1 cellular context compared by ENCODE assay signal in the genomic region with DNA sequence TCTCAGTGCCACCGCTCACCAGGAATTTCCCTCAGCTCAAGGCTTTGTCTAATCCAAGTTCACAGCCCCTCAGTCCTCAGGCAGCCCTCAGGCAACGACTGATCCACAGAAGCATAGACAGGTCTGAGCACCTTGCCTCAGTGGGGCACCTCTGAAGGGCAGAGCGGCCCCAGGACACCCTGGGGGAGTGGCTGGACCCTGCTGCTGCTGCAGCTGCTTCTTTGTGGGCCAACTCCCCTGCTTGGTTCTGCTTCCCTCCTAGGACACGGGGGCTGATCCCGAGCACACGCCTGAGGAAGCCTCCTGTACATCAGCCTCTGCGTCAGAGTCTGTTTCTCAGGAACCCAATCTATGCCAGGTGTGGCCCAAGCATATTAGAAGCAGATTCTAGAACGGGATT.
TF ChIP-seq lines count a peak whose summit lies in the region.

No MANE protein-coding gene starts in this region.

TF ChIP-seq in GM23338, 12 proteins besides CTCF, POLR2A, EP300 and RAD21:
- TF ChIP-seq JUNB (IDR thresholded peaks at IDR 0.05; ENCODE audit: unreplicated experiment) (no peak), POLR2AphosphoS5 (IDR thresholded peaks at IDR 0.05; ENCODE audit: low read depth) (no peak), STAT1 (IDR thresholded peaks at IDR 0.05; ENCODE audit: unreplicated experiment) (no peak), ZNF331 (CRISPR knock-in tag; IDR thresholded peaks at IDR 0.05; ENCODE audit: low read depth) (no peak), ZNF462 (CRISPR knock-in tag; IDR thresholded peaks at IDR 0.05) (no peak), NANOG (IDR thresholded peaks at IDR 0.05; ENCODE audit: borderline replicate concordance) (no peak), ETS1 (IDR thresholded peaks at IDR 0.05) (no peak), EZH2phosphoT487 (IDR thresholded peaks at IDR 0.05; ENCODE audit: unreplicated experiment) (no peak), CREB1 (CRISPR knock-in tag; IDR thresholded peaks at IDR 0.05; ENCODE audit: low read depth) (no peak), ZNF114 (CRISPR knock-in tag; IDR thresholded peaks at IDR 0.05) (no peak), EZH2 (IDR thresholded peaks at IDR 0.05; ENCODE audit: low read depth, unreplicated experiment) (no peak)
- TF ChIP-seq, protein P1, sequence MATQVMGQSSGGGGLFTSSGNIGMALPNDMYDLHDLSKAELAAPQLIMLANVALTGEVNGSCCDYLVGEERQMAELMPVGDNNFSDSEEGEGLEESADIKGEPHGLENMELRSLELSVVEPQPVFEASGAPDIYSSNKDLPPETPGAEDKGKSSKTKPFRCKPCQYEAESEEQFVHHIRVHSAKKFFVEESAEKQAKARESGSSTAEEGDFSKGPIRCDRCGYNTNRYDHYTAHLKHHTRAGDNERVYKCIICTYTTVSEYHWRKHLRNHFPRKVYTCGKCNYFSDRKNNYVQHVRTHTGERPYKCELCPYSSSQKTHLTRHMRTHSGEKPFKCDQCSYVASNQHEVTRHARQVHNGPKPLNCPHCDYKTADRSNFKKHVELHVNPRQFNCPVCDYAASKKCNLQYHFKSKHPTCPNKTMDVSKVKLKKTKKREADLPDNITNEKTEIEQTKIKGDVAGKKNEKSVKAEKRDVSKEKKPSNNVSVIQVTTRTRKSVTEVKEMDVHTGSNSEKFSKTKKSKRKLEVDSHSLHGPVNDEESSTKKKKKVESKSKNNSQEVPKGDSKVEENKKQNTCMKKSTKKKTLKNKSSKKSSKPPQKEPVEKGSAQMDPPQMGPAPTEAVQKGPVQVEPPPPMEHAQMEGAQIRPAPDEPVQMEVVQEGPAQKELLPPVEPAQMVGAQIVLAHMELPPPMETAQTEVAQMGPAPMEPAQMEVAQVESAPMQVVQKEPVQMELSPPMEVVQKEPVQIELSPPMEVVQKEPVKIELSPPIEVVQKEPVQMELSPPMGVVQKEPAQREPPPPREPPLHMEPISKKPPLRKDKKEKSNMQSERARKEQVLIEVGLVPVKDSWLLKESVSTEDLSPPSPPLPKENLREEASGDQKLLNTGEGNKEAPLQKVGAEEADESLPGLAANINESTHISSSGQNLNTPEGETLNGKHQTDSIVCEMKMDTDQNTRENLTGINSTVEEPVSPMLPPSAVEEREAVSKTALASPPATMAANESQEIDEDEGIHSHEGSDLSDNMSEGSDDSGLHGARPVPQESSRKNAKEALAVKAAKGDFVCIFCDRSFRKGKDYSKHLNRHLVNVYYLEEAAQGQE (IDR thresholded peaks at IDR 0.05; ENCODE audit: unreplicated experiment), result no peak
TF ChIP-seq in GM23338: peak in this region for 0.
